In genomic region chr17:29148257-29148789, GRCh38 we compare ENCODE assay signal across 8 cellular contexts. TPM values are rescaled to one million over a fixed set of nuclear protein-coding genes. Genes with fewer than 3 reads are reported as not detected.
A peak's percentile ranks its signal among the peaks of the same experiment; 100 is the strongest.
DNase-seq lines count a peak whose midpoint lies in the region; ATAC-seq and TF ChIP-seq lines count a peak whose summit lies in the region.

No MANE protein-coding gene starts in this region.

- H3K36me3 ChIP-seq in PC-3 (ENCODE audit: low read depth, low read length), result no peaks in the 10 kb centered on the region
- H3K36me3 ChIP-seq in esophagus (ENCODE audit: control insufficient read depth in 2 of 2, insufficient read depth in 2 of 2, low read length in 1 of 2), result no peaks in the 10 kb centered on the region
- H3K36me3 ChIP-seq in sigmoid colon, result no peaks in the 10 kb centered on the region

- no peaks in the 10 kb centered on the region for H4K20me1 ChIP-seq in PC-3 (ENCODE audit: low read length)

- H3K4me2 ChIP-seq in PC-3 (ENCODE audit: low read length), result peak overlapping the region; percentile 68

- intact Hi-C loops in PC-3 (cut with micrococcal nuclease) (loop anchor here (5.0 kb wide), 1 partner anchor 144 kb away; the partner anchor contains the start of gene NUFIP2), sigmoid colon (cut with DNase I) (loop anchor here (1.0 kb wide), 1 partner anchor 143 kb away; no protein-coding TSS in a partner anchor)

- H2AFZ ChIP-seq in PC-3 (ENCODE audit: low read length), result peak overlapping the region; percentile 66

- peak overlapping the region; percentile 30 for H3K4me3 ChIP-seq in GM12875 (ENCODE audit: low read depth, low read length)
- peak overlapping the region; percentile 65 for H3K4me3 ChIP-seq in PC-3 (ENCODE audit: low read length)
- peak overlapping the region; percentile 44 to 51 for H3K4me3 ChIP-seq in esophagus (ENCODE audit: low read depth in 1 of 2, low read length in 2 of 2)
- peak overlapping the region; percentile 39 to 55 (median 49) for H3K4me3 ChIP-seq in sigmoid colon

- H3F3A ChIP-seq in PC-3 (ENCODE audit: low read length, unreplicated experiment), result no peaks in the 10 kb centered on the region

- TF ChIP-seq CTCF in GM12875 (IDR thresholded peaks at IDR 0.05; ENCODE audit: borderline replicate concordance, insufficient read depth, low read depth, low read length) (no peak), PC-3 (conservative IDR thresholded peaks at IDR 0.05; ENCODE audit: low read depth, low read length) (no peak), sigmoid colon (IDR thresholded peaks at IDR 0.05) (no peak)

- 25 to 27% methylated on average over 5 of the region's 5 CpGs for WGBS in esophagus, 2 donors
- 24 to 39% methylated on average over 5 of the region's 5 CpGs for WGBS in sigmoid colon, 2 donors

- no peaks in the 10 kb centered on the region for H3K9me3 ChIP-seq in PC-3 (ENCODE audit: low read length)
- no peaks in the 10 kb centered on the region for H3K9me3 ChIP-seq in esophagus (ENCODE audit: control insufficient read depth in 2 of 2, insufficient read depth in 1 of 2, low read depth in 1 of 2, low read length in 1 of 2)
- no peaks in the 10 kb centered on the region for H3K9me3 ChIP-seq in sigmoid colon

- peaks cover 1% of the 10 kb centered on the region; the same call in 1 of the 2 replicates for H3K79me2 ChIP-seq in PC-3 (ENCODE audit: low read length)

- no peak for ATAC-seq in PC-3
- ATAC-seq in HG02852 (IDR thresholded peaks at IDR 0.05; ENCODE audit: unreplicated experiment), result no peak
- ATAC-seq in HG03442 (IDR thresholded peaks at IDR 0.05; ENCODE audit: unreplicated experiment), result no peak

- BruUV-seq in PC-3 (replicated peaks; lab: Mats Ljungman, UMichigan), result TSS peak; percentile 66

- no peaks in the 10 kb centered on the region for H3K9me2 ChIP-seq in PC-3 (replicated peaks; ENCODE audit: low read length)

- no peak for TF ChIP-seq EP300 in sigmoid colon (IDR thresholded peaks at IDR 0.05)

- no peak for TF ChIP-seq POLR2A in sigmoid colon (IDR thresholded peaks at IDR 0.05)

- H3K9ac ChIP-seq in PC-3 (ENCODE audit: low read length), result peak overlapping the region; percentile 27; the same call in 1 of the 2 replicates

- H3K4me1 ChIP-seq in PC-3 (ENCODE audit: insufficient read depth, low read length), result peaks cover 42% of the 10 kb centered on the region
- peaks cover 3 to 8% of the 10 kb centered on the region in 2 donors for H3K4me1 ChIP-seq in esophagus (ENCODE audit: control insufficient read depth in 2 of 2, insufficient read depth in 2 of 2, low read length in 1 of 2)
- peaks cover 0 to 31% (median 17%) of the 10 kb centered on the region in 4 donors for H3K4me1 ChIP-seq in sigmoid colon

- POLR2A ChIA-PET in PC-3 (lab: Charles Lee; ENCODE audit: unreplicated experiment), result interaction anchor here (1.1 kb wide), 1 partner anchor 32 kb away, joined by 20 read pairs; the partner anchor contains the start of gene MYO18A

- H3K27me3 ChIP-seq in PC-3 (ENCODE audit: low read length), result no peaks in the 10 kb centered on the region
- no peaks in the 10 kb centered on the region for H3K27me3 ChIP-seq in esophagus (ENCODE audit: control insufficient read depth in 1 of 2, insufficient read depth in 2 of 2, low read length in 2 of 2)
- no peaks in the 10 kb centered on the region for H3K27me3 ChIP-seq in sigmoid colon

- DNase-seq in PC-3 (no peak), sigmoid colon (no peak), CD1c-positive myeloid dendritic cell (ENCODE audit: extremely low spot score) (no peak), SK-N-DZ (ENCODE audit: low spot score) (no peak)

- CTCF ChIA-PET in PC-3 (lab: Charles Lee), result interaction anchor here (0.6 to 1.4 kb wide), 7 partner anchors 24 to 143 kb away, joined by 3 to 34 read pairs (median 3); partner anchors contain the start of gene MYO18A

- H3K27ac ChIP-seq in PC-3 (ENCODE audit: low read length) (no peak overlapping the region), esophagus (ENCODE audit: low read depth in 2 of 2, low read length in 1 of 2) (peak overlapping the region; percentile 82 to 86), sigmoid colon (peak overlapping the region; percentile 79 to 83 (median 80))

RNA-seq across cellular contexts. Expression of gene MYO18A, which starts 31.9 kb away (rescaled TPM):
- total RNA-seq in PC-3 (2014; rRNA removed), result 28.0 and 36.1 TPM in 2 replicates
- 10 to 100 TPM; 39.1 to 86.4 TPM for polyA plus RNA-seq in esophagus
- 10 to 100 TPM; 28.2 to 90.3 (median 53.4) TPM for total RNA-seq in sigmoid colon
- 10 to 100 TPM; 24.0 to 92.6 (median 39.8) TPM for polyA plus RNA-seq in sigmoid colon
- 13.9 and 15.3 TPM in 2 replicates for polyA plus RNA-seq in SK-N-DZ (2014; cell fraction: cytosol; rRNA removed)
- 20.9 and 42.8 TPM in 2 replicates for polyA plus RNA-seq in SK-N-DZ (2014; cell fraction: nucleus; rRNA removed)
